1 cellular context compared by ENCODE assay signal in genomic region chr11:134289789-134290188, GRCh38.
TF ChIP-seq lines count a peak whose summit lies in the region.

No MANE protein-coding gene starts in this region.

TF ChIP-seq in WTC11, 78 proteins besides CTCF, POLR2A, EP300 and RAD21 (continued from another document):
- TF ChIP-seq, protein P1, sequence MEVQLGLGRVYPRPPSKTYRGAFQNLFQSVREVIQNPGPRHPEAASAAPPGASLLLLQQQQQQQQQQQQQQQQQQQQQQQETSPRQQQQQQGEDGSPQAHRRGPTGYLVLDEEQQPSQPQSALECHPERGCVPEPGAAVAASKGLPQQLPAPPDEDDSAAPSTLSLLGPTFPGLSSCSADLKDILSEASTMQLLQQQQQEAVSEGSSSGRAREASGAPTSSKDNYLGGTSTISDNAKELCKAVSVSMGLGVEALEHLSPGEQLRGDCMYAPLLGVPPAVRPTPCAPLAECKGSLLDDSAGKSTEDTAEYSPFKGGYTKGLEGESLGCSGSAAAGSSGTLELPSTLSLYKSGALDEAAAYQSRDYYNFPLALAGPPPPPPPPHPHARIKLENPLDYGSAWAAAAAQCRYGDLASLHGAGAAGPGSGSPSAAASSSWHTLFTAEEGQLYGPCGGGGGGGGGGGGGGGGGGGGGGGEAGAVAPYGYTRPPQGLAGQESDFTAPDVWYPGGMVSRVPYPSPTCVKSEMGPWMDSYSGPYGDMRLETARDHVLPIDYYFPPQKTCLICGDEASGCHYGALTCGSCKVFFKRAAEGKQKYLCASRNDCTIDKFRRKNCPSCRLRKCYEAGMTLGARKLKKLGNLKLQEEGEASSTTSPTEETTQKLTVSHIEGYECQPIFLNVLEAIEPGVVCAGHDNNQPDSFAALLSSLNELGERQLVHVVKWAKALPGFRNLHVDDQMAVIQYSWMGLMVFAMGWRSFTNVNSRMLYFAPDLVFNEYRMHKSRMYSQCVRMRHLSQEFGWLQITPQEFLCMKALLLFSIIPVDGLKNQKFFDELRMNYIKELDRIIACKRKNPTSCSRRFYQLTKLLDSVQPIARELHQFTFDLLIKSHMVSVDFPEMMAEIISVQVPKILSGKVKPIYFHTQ (CRISPR knock-in tag; IDR thresholded peaks at IDR 0.05) = no peak
- TF ChIP-seq, protein P2, sequence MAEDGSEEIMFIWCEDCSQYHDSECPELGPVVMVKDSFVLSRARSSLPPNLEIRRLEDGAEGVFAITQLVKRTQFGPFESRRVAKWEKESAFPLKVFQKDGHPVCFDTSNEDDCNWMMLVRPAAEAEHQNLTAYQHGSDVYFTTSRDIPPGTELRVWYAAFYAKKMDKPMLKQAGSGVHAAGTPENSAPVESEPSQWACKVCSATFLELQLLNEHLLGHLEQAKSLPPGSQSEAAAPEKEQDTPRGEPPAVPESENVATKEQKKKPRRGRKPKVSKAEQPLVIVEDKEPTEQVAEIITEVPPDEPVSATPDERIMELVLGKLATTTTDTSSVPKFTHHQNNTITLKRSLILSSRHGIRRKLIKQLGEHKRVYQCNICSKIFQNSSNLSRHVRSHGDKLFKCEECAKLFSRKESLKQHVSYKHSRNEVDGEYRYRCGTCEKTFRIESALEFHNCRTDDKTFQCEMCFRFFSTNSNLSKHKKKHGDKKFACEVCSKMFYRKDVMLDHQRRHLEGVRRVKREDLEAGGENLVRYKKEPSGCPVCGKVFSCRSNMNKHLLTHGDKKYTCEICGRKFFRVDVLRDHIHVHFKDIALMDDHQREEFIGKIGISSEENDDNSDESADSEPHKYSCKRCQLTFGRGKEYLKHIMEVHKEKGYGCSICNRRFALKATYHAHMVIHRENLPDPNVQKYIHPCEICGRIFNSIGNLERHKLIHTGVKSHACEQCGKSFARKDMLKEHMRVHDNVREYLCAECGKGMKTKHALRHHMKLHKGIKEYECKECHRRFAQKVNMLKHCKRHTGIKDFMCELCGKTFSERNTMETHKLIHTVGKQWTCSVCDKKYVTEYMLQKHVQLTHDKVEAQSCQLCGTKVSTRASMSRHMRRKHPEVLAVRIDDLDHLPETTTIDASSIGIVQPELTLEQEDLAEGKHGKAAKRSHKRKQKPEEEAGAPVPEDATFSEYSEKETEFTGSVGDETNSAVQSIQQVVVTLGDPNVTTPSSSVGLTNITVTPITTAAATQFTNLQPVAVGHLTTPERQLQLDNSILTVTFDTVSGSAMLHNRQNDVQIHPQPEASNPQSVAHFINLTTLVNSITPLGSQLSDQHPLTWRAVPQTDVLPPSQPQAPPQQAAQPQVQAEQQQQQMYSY (CRISPR knock-in tag; IDR thresholded peaks at IDR 0.05) = no peak
- no peak for TF ChIP-seq MXD4 (CRISPR knock-in tag; IDR thresholded peaks at IDR 0.05; ENCODE audit: borderline replicate concordance)
- TF ChIP-seq FOXK1 (CRISPR knock-in tag; IDR thresholded peaks at IDR 0.05) = no peak
